8 cellular contexts compared by ENCODE assay signal in the genomic region with DNA sequence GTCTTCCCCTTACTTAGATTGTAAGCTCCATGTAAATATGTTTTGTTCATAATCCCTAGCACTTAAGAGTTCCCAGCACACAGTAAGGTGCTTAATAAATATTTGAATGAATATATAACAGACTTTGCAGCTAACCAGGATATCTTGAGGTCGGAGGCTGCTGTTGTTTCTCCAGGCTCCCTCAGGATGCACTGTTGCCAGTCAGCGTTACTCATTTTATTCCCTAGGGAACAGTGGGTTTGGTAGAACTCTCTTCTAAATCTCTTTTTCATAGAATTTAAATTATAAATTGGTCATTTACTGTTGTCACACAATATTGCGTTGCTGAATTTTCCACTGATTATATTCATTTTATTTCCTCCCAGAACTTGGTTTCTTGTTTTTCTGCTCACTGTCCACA. TPM values are rescaled to one million over a fixed set of nuclear protein-coding genes. Genes with fewer than 3 reads are reported as not detected.
DNase-seq lines count a peak whose midpoint lies in the region; ATAC-seq and TF ChIP-seq lines count a peak whose summit lies in the region.

No MANE protein-coding gene starts in this region.

- peaks cover 20% of the 10 kb centered on the region for H3K4me1 ChIP-seq in HUES64 (ENCODE audit: insufficient read depth, low read length)
- peaks cover 10% of the 10 kb centered on the region for H3K4me1 ChIP-seq in mammary epithelial cell (ENCODE audit: insufficient read depth, low read length)
- peaks cover 15 to 29% of the 10 kb centered on the region in 2 donors for H3K4me1 ChIP-seq in muscle layer of duodenum (ENCODE audit: control insufficient read depth in 1 of 2, insufficient read depth in 2 of 2, low read length in 2 of 2)

- H3K27ac ChIP-seq in HUES64 (ENCODE audit: low read depth, low read length): peak overlapping the region; percentile 100
- H3K27ac ChIP-seq in mammary epithelial cell (ENCODE audit: insufficient read depth, low read depth, low read length): peak overlapping the region; percentile 94
- peak overlapping the region; percentile 87 for H3K27ac ChIP-seq in muscle layer of duodenum (ENCODE audit: low read length)

- intact Hi-C loops in mammary epithelial cell (cut with micrococcal nuclease): loop anchor here (5.0 kb wide), 1 partner anchor 307 kb away; a partner anchor contains a TSS

- WGBS in HUES64: 96% methylated on average over 1 of the region's 3 CpGs
- 49% methylated on average over 3 of the region's 3 CpGs for WGBS in mammary epithelial cell (ENCODE audit: low coverage, missing lambda C conversion rate)

- DNase-seq in AG08395 (ENCODE audit: low spot score): peak; percentile 82
- DNase-seq in mammary epithelial cell: no peak
- no peak for DNase-seq in MV-4-11 (lab: John Stamatoyannopoulos, UW)
- DNase-seq in SW480 (ENCODE audit: low spot score): no peak

- H3K4me3 ChIP-seq in HUES64 (ENCODE audit: low read length): peak overlapping the region; percentile 100
- H3K4me3 ChIP-seq in mammary epithelial cell (replicated peaks in 1 of 3; ENCODE audit: insufficient read depth in 1 of 3, low read depth in 2 of 3, low read length in 3 of 3): peak overlapping the region; percentile 88 to 99 (median 90)
- peak overlapping the region; percentile 82 to 98 for H3K4me3 ChIP-seq in muscle layer of duodenum (ENCODE audit: low read depth in 1 of 2, low read length in 2 of 2)

- no TSS peak for BruUV-seq in mammary epithelial cell (replicated peaks; lab: Mats Ljungman, UMichigan)

- CTCF ChIA-PET in mammary epithelial cell (lab: Charles Lee; ENCODE audit: low non-redundant PET): interaction anchor here (0.6 to 0.7 kb wide), 2 partner anchors 53 to 315 kb away, joined by 6 read pairs; no protein-coding TSS in a partner anchor

- H3K79me2 ChIP-seq in mammary epithelial cell (ENCODE audit: insufficient read depth, low read length): peaks cover 35% of the 10 kb centered on the region

- no peak for TF ChIP-seq CTCF in mammary epithelial cell (conservative IDR thresholded peaks at IDR 0.05 in 1 of 2, IDR thresholded peaks at IDR 0.05 in 1 of 2; ENCODE audit: extremely low read depth in 1 of 2, insufficient read depth in 1 of 2, low read depth in 1 of 2, low read length in 2 of 2)

- no peaks in the 10 kb centered on the region for H3K9me3 ChIP-seq in HUES64 (ENCODE audit: insufficient read depth, low read depth, low read length)
- no peaks in the 10 kb centered on the region for H3K9me3 ChIP-seq in mammary epithelial cell (replicated peaks; ENCODE audit: insufficient read depth, low read length)
- H3K9me3 ChIP-seq in muscle layer of duodenum (ENCODE audit: control insufficient read depth in 1 of 2, low read length in 2 of 2): no peaks in the 10 kb centered on the region

- no peak for ATAC-seq in HG03442 (IDR thresholded peaks at IDR 0.05; ENCODE audit: unreplicated experiment)
- ATAC-seq in HG03378 (IDR thresholded peaks at IDR 0.05; ENCODE audit: unreplicated experiment): no peak

- H3K27me3 ChIP-seq in HUES64 (ENCODE audit: insufficient read depth, low read length) (no peaks in the 10 kb centered on the region), mammary epithelial cell (ENCODE audit: insufficient read depth, low read length) (no peaks in the 10 kb centered on the region), muscle layer of duodenum (ENCODE audit: low read depth, low read length) (no peaks in the 10 kb centered on the region)

- in situ Hi-C loops in mammary epithelial cell (cut with MboI; ENCODE audit: low sequenced_read_pairs in 2 of 2): no loop called here

- H2AFZ ChIP-seq in mammary epithelial cell (ENCODE audit: low read depth, low read length): peak overlapping the region; percentile 92

- H3K9ac ChIP-seq in HUES64 (ENCODE audit: low read depth, low read length) (peak overlapping the region; percentile 100), mammary epithelial cell (ENCODE audit: insufficient read depth, low read length) (peak overlapping the region; percentile 89)

- peak overlapping the region; percentile 95 for H3K4me2 ChIP-seq in mammary epithelial cell (ENCODE audit: insufficient read depth, low read depth, low read length)

- no peaks in the 10 kb centered on the region for H4K20me1 ChIP-seq in mammary epithelial cell (ENCODE audit: insufficient read depth, low read length)

- dilution Hi-C loops in mammary epithelial cell (cut with HindIII; ENCODE audit: low sequenced_read_pairs): no loop called here

- H3K36me3 ChIP-seq in HUES64 (ENCODE audit: insufficient read depth, low read length) (peaks cover 15% of the 10 kb centered on the region), mammary epithelial cell (ENCODE audit: insufficient read depth, low read length) (peaks cover 8% of the 10 kb centered on the region), muscle layer of duodenum (ENCODE audit: control insufficient read depth in 1 of 2, insufficient read depth in 2 of 2, low read length in 2 of 2) (peaks cover 0 to 20% of the 10 kb centered on the region in 2 donors)

RNA-seq across cellular contexts. Expression of a gene that starts 1.0 kb away (rescaled TPM):
- 231 TPM for polyA plus RNA-seq in HUES64 (2013, experiment 1 of 2)
- polyA plus RNA-seq in HUES64 (2013, experiment 2 of 2): 248 TPM
- 100 to 1,000 TPM; 194 to 217 TPM for total RNA-seq in mammary epithelial cell
- polyA plus RNA-seq in mammary epithelial cell: 184 TPM
- 258 TPM for polyA minus RNA-seq in mammary epithelial cell

RNA-seq across cellular contexts. Expression of a gene that starts 54.9 kb away (rescaled TPM):
- polyA plus RNA-seq in HUES64 (2013, experiment 1 of 2): 52.3 TPM
- polyA plus RNA-seq in HUES64 (2013, experiment 2 of 2): 42.4 TPM
- total RNA-seq in mammary epithelial cell: 10 to 100 TPM; 28.2 to 71.5 TPM
- 42.2 TPM for polyA plus RNA-seq in mammary epithelial cell
- 82.8 TPM for polyA minus RNA-seq in mammary epithelial cell
